ENCODE assay signal across 1 cellular context in genomic region chr7:64562246-64562620, GRCh38.
TF ChIP-seq lines count a peak whose summit lies in the region.

No MANE protein-coding gene starts in this region.

TF ChIP-seq in H1, 55 proteins besides CTCF, POLR2A, EP300 and RAD21:
- TF ChIP-seq CHD7 (IDR thresholded peaks at IDR 0.05; ENCODE audit: insufficient replicate concordance, low read length) (no peak), BACH1 (IDR thresholded peaks at IDR 0.05; ENCODE audit: low read length) (no peak), USF2 (IDR thresholded peaks at IDR 0.05; ENCODE audit: low read length) (no peak), SP4 (IDR thresholded peaks at IDR 0.05; ENCODE audit: low read length) (no peak), PHF8 (conservative IDR thresholded peaks at IDR 0.05; ENCODE audit: low read depth, low read length) (no peak)
TF ChIP-seq in H1: peak in this region for 0.
